In genomic region chr22:26642465-26643367, GRCh38 we compare ENCODE assay signal across 10 cellular contexts. TPM values are rescaled to one million over a fixed set of nuclear protein-coding genes. Genes with fewer than 3 reads are reported as not detected.
DNase-seq lines count a peak whose midpoint lies in the region; ATAC-seq and TF ChIP-seq lines count a peak whose summit lies in the region.
"Had no signal": no experiment of that assay in that cellular context is flagged by ENCODE, and none has a peak within 500 bp of the region (broad histone marks: within the 10 kb centered on the region; RNA-seq: fewer than 3 reads in every experiment).

No MANE protein-coding gene starts in this region.

- peak overlapping the region; percentile 89 for H3K27ac Mint-ChIP-seq in endodermal cell

- peak; percentile 86 for DNase-seq in activated CD4-positive, alpha-beta T cell treated with anti-CD3 and anti-CD28 coated beads for 48 hours
- DNase-seq in endodermal cell (peak; percentile 87), RWPE1 (ENCODE audit: low spot score) (no peak)
- peak; percentile 73 to 82 for DNase-seq in stimulated activated CD4-positive, alpha-beta T cell treated with anti-CD3 and anti-CD28 coated beads, Interleukin-4, amount 100 ng/mL, for 4 hours

- no peaks in the 10 kb centered on the region for H3K36me3 Mint-ChIP-seq in endodermal cell (ENCODE audit: low read depth)

- H3K36me3 ChIP-seq in HUES6 (ENCODE audit: control insufficient read depth, insufficient read depth, low read length) (no peaks in the 10 kb centered on the region), endodermal cell (ENCODE audit: control insufficient read depth, insufficient read depth, low read length) (no peaks in the 10 kb centered on the region)

- peak overlapping the region; percentile 49 for H3K27ac ChIP-seq in HUES6 (ENCODE audit: low read depth, low read length)
- H3K27ac ChIP-seq in endodermal cell (ENCODE audit: low read depth, low read length): no peak overlapping the region
- H3K27ac ChIP-seq in RWPE1: no peak overlapping the region

- H3K4me1 Mint-ChIP-seq in endodermal cell: peaks cover 59% of the 10 kb centered on the region

- 32 to 33% methylated on average over 2 to 8 of the region's 8 CpGs for WGBS in endodermal cell (ENCODE audit: insufficient coverage in 1 of 2, insufficient read length in 1 of 2), 2 experiments

- TF ChIP-seq CTCF in endodermal cell (conservative IDR thresholded peaks at IDR 0.05): peak; percentile 69
- no peak for TF ChIP-seq CTCF in RWPE1 (conservative IDR thresholded peaks at IDR 0.05; ENCODE audit: low read depth)

- H3K4me3 Mint-ChIP-seq in endodermal cell: peak overlapping the region; percentile 58

- H3K4me1 ChIP-seq in HUES6 (ENCODE audit: control insufficient read depth, insufficient read depth, low read length): peaks cover 75% of the 10 kb centered on the region
- peaks cover 8% of the 10 kb centered on the region for H3K4me1 ChIP-seq in endodermal cell (ENCODE audit: control insufficient read depth, insufficient read depth, low read length)

- H3K4me3 ChIP-seq in HUES6 (ENCODE audit: low read depth, low read length): peak overlapping the region; percentile 13
- H3K4me3 ChIP-seq in endodermal cell (ENCODE audit: low read length): peak overlapping the region; percentile 10

- peak overlapping the region; percentile 47 for H3K9ac ChIP-seq in HUES6 (ENCODE audit: low read length)
- no peak overlapping the region for H3K9ac ChIP-seq in endodermal cell (ENCODE audit: extremely low read depth, low read length, poor library complexity, severe bottlenecking)

- H3K27me3 ChIP-seq in HUES6 (ENCODE audit: control insufficient read depth, insufficient read depth, low read length) (peaks cover 4% of the 10 kb centered on the region; the same call in 1 of the 2 replicates), endodermal cell (ENCODE audit: control insufficient read depth, insufficient read depth, low read length, poor library complexity, severe bottlenecking) (peaks cover 12% of the 10 kb centered on the region)

- CTCF ChIA-PET in RWPE1 (lab: Yijun Ruan, JAX): interaction anchor here (0.7 kb wide), 1 partner anchor 279 kb away, joined by 5 read pairs; no protein-coding TSS in a partner anchor

- H3K27me3 Mint-ChIP-seq in endodermal cell (ENCODE audit: insufficient read depth): peaks cover 16% of the 10 kb centered on the region

- POLR2A ChIA-PET in RWPE1 (lab: Yijun Ruan, JAX; ENCODE audit: low non-redundant PET): no interaction called here

- ATAC-seq in GM18861 (IDR thresholded peaks at IDR 0.05; ENCODE audit: unreplicated experiment) (no peak), GM21423 (IDR thresholded peaks at IDR 0.05; ENCODE audit: unreplicated experiment) (no peak), HG03469 (IDR thresholded peaks at IDR 0.05; ENCODE audit: unreplicated experiment) (no peak)

- H3K9me3 ChIP-seq in HUES6 (ENCODE audit: control insufficient read depth, insufficient read depth, low read depth, low read length): no peaks in the 10 kb centered on the region
- no peaks in the 10 kb centered on the region for H3K9me3 ChIP-seq in endodermal cell (ENCODE audit: control insufficient read depth, low read length)

- no peaks in the 10 kb centered on the region for H3K9me3 Mint-ChIP-seq in endodermal cell

RNA-seq across cellular contexts. Expression of gene MIAT, which starts 14.7 kb away (rescaled TPM):
- 1 to 10 TPM; 1.2 to 4.4 TPM for total RNA-seq in endodermal cell
- 208 TPM for polyA plus RNA-seq in endodermal cell (2013, experiment 1 of 2)
- polyA plus RNA-seq in endodermal cell (2013, experiment 2 of 2): 156 TPM

RNA-seq across cellular contexts. Expression of gene CRYBA4, which starts 21.0 kb away (rescaled TPM):
- not detected for total RNA-seq in endodermal cell
- polyA plus RNA-seq in endodermal cell (2013, experiment 1 of 2): 0.39 TPM
- polyA plus RNA-seq in endodermal cell (2013, experiment 2 of 2): 0.50 TPM
- total RNA-seq: pulmonary artery endothelial cell, RPMI7951 had no signal

RNA-seq across cellular contexts. Expression of gene CRYBB1, which starts 24.9 kb away (rescaled TPM):
- 1 to 10 TPM in 1 of 2 donors, under 1 TPM in 1; 0.33 to 1.7 TPM for total RNA-seq in endodermal cell
- 0.21 TPM for polyA plus RNA-seq in endodermal cell (2013, experiment 1 of 2)
- polyA plus RNA-seq in endodermal cell (2013, experiment 2 of 2): not detected
- total RNA-seq: pulmonary artery endothelial cell had no signal

RNA-seq across cellular contexts. Expression of gene TPST2, which starts 52.8 kb away (rescaled TPM):
- 10 to 100 TPM; 38.9 to 53.2 TPM for total RNA-seq in endodermal cell
- 22.0 TPM for polyA plus RNA-seq in endodermal cell (2013, experiment 1 of 2)
- 19.7 TPM for polyA plus RNA-seq in endodermal cell (2013, experiment 2 of 2)
